In genomic region chr7:137975223-137975622, GRCh38 we compare ENCODE assay signal across 9 cellular contexts. TPM values are rescaled to one million over a fixed set of nuclear protein-coding genes. Genes with fewer than 3 reads are reported as not detected.
DNase-seq lines count a peak whose midpoint lies in the region; ATAC-seq, FAIRE-seq and TF ChIP-seq lines count a peak whose summit lies in the region.
"Had no signal": no experiment of that assay in that cellular context is flagged by ENCODE, and none has a peak within 500 bp of the region (broad histone marks: within the 10 kb centered on the region; RNA-seq: fewer than 3 reads in every experiment).

No MANE protein-coding gene starts in this region.

- no peak overlapping the region for H2AFZ ChIP-seq in HepG2 (ENCODE audit: low read length)

- in situ Hi-C loops in HepG2 (cut with HindIII; ENCODE audit: extremely low pct_ligation_motif_present, low pct_unique_long_range_greater_than_20kb), result no loop called here

- CTCF ChIA-PET in HepG2 (lab: Yijun Ruan, JAX; ENCODE audit: low intra/inter-chr PET ratio, low total read pairs), result no interaction called here

- no peak for ATAC-seq in HepG2
- ATAC-seq in right lobe of liver, result no peak
- peak; percentile 7 for ATAC-seq in left lung
- ATAC-seq in HG03139 (IDR thresholded peaks at IDR 0.05; ENCODE audit: unreplicated experiment), result no peak

- DNase-seq in HepG2 (ENCODE audit: low spot score) (no peak), right lobe of liver (no peak), left lung (no peak), NCI-H1436 (lab: John Stamatoyannopoulos, UW) (no peak), glomerular visceral epithelial cell (ENCODE audit: extremely low spot score) (no peak)
- DNase-seq in activated T-cell treated with anti-CD3 and anti-CD28 coated beads, Interleukin-2, amount 50 U/mL, for 1 hour, result no peak
- DNase-seq: SHP77 treated with DMSO at 0.1 percent for 48 hours had no signal

- 81% methylated on average over 3 of the region's 3 CpGs for WGBS in HepG2 (ENCODE audit: low lambda C conversion rate)
- WGBS in right lobe of liver (ENCODE audit: insufficient coverage, low coverage, low lambda C conversion rate, missing lambda C conversion rate), result 76% methylated on average over 3 of the region's 3 CpGs

- H3K79me2 ChIP-seq in HepG2 (ENCODE audit: insufficient read depth, low read length), result peaks cover 95% of the 10 kb centered on the region

- TF ChIP-seq CTCF in HepG2 (CRISPR knock-in tag; IDR thresholded peaks at IDR 0.05) (no peak), right lobe of liver (IDR thresholded peaks at IDR 0.05) (no peak), left lung (IDR thresholded peaks at IDR 0.05) (no peak)

- H4K20me1 ChIP-seq in HepG2 (ENCODE audit: insufficient read depth, low read length), result peaks cover 16% of the 10 kb centered on the region; the same call in 1 of the 2 replicates

- H3K27ac ChIP-seq in HepG2 (ENCODE audit: extremely low read length, insufficient read depth, low read length) (no peak overlapping the region), right lobe of liver (no peak overlapping the region), angular gyrus (ENCODE audit: low read depth, low read length) (peak overlapping the region; percentile 61), left lung (peak overlapping the region; percentile 34 to 41)

- H3K4me2 ChIP-seq in HepG2 (ENCODE audit: low read depth, low read length), result no peak overlapping the region

- H3K27me3 ChIP-seq in HepG2 (ENCODE audit: control insufficient read depth in 1 of 2, insufficient read depth in 2 of 2, low read length in 2 of 2), result no peaks in the 10 kb centered on the region
- no peaks in the 10 kb centered on the region for H3K27me3 ChIP-seq in right lobe of liver
- no peaks in the 10 kb centered on the region for H3K27me3 ChIP-seq in left lung

- no peak overlapping the region for H3K4me3 ChIP-seq in HepG2 (replicated peaks in 1 of 3; ENCODE audit: insufficient read depth in 1 of 3, low read depth in 2 of 3, low read length in 3 of 3)
- H3K4me3 ChIP-seq in right lobe of liver, result no peak overlapping the region
- no peak overlapping the region for H3K4me3 ChIP-seq in left lung

- TF ChIP-seq EP300 in HepG2 (IDR thresholded peaks at IDR 0.05; ENCODE audit: low read depth in 2 of 2, low read length in 2 of 2) (no peak), HepG2 (CRISPR knock-in tag; IDR thresholded peaks at IDR 0.05; ENCODE audit: borderline replicate concordance) (no peak)

- POLR2A ChIA-PET in HepG2 (lab: Yijun Ruan, JAX), result no interaction called here

- TF ChIP-seq RAD21 in HepG2 (CRISPR knock-in tag; IDR thresholded peaks at IDR 0.05), result no peak

- H3K36me3 ChIP-seq in HepG2 (replicated peaks in 1 of 2; ENCODE audit: control insufficient read depth in 1 of 2, insufficient read depth in 2 of 2, low read length in 2 of 2) (peaks cover 5 to 32% of the 10 kb centered on the region in 2 experiments), right lobe of liver (no peaks in the 10 kb centered on the region), left lung (no peaks in the 10 kb centered on the region)

- H3K9ac ChIP-seq in HepG2 (ENCODE audit: insufficient read depth, low read depth, low read length), result no peak overlapping the region

- BruUV-seq in HepG2 (replicated peaks; lab: Mats Ljungman, UMichigan), result no TSS peak

- TF ChIP-seq POLR2A in HepG2 (IDR thresholded peaks at IDR 0.05; ENCODE audit: insufficient read depth in 1 of 2, low read depth in 2 of 2, low read length in 2 of 2) (no peak), right lobe of liver (IDR thresholded peaks at IDR 0.05) (no peak)

- FAIRE-seq in HepG2 (lab: Jason Lieb, UNC), result no peak

- H3K9me3 ChIP-seq in HepG2 (ENCODE audit: low read length) (no peaks in the 10 kb centered on the region), right lobe of liver (no peaks in the 10 kb centered on the region), left lung (no peaks in the 10 kb centered on the region)

- peaks cover 100% of the 10 kb centered on the region for H3K4me1 ChIP-seq in HepG2 (ENCODE audit: insufficient read depth, low read length)
- peaks cover 0 to 14% (median 2%) of the 10 kb centered on the region in 4 donors for H3K4me1 ChIP-seq in right lobe of liver
- peaks cover 19 to 20% of the 10 kb centered on the region in 2 donors for H3K4me1 ChIP-seq in left lung

- intact Hi-C loops in HepG2 (cut with micrococcal nuclease; ENCODE audit: unreplicated experiment) (no loop called here), right lobe of liver (cut with DNase I) (no loop called here), left lung (cut with DNase I) (no loop called here)

TF ChIP-seq in HepG2, 621 proteins besides CTCF, POLR2A, EP300 and RAD21:
- TF ChIP-seq ZBTB7A (CRISPR knock-in tag; IDR thresholded peaks at IDR 0.05) (no peak), ZBTB38 (CRISPR knock-in tag; IDR thresholded peaks at IDR 0.05) (0 out of 2 replicates have a peak, but pooled peaks have one; percentile 28)

RNA-seq across cellular contexts. Expression of gene CREB3L2, which starts 26.7 kb away (rescaled TPM):
- total RNA-seq in HepG2 (2016; rRNA removed; fragmentation: Illumina TruSeq; extraction: Trizol) (22.1 and 26.6 TPM in 2 replicates), right lobe of liver (10 to 100 TPM; 11.5 to 29.9 (median 18.2) TPM), left lung (10 to 100 TPM; 57.9 to 60.8 TPM)
- 6.5 and 8.8 TPM in 2 replicates for total RNA-seq in HepG2 (2016; cell fraction: cytosol; rRNA removed; fragmentation: Illumina TruSeq; extraction: Trizol; ENCODE audit: low read depth)
- 21.4 and 26.4 TPM in 2 replicates for total RNA-seq in HepG2 (2016; cell fraction: insoluble cytoplasmic fraction; rRNA removed; fragmentation: Illumina TruSeq; extraction: Trizol)
- total RNA-seq in HepG2 (2016; cell fraction: membrane; rRNA removed; fragmentation: Illumina TruSeq; extraction: Trizol), result 14.1 and 14.5 TPM in 2 replicates
- 53.5 and 54.7 TPM in 2 replicates for total RNA-seq in HepG2 (2016; cell fraction: nucleus; rRNA removed; fragmentation: Illumina TruSeq; extraction: Trizol)
- 39.0 and 41.1 TPM in 2 replicates for polyA plus RNA-seq in HepG2 (2011; rRNA removed)
- polyA plus RNA-seq in HepG2 (2011; cell fraction: cytosol; rRNA removed), result 26.0 and 30.9 TPM in 2 replicates
- polyA plus RNA-seq in HepG2 (2011; cell fraction: nucleus; rRNA removed), result 36.5 and 47.2 TPM in 2 replicates
- polyA plus RNA-seq in HepG2 (2012), result 22.8 and 35.4 TPM in 2 replicates
- 2.4 and 2.7 TPM in 2 replicates for polyA plus RNA-seq in HepG2 (2016; cell fraction: cytosol; fragmentation: Illumina TruSeq; extraction: Trizol; ENCODE audit: low read depth)
- polyA plus RNA-seq in HepG2 (2016; cell fraction: insoluble cytoplasmic fraction; fragmentation: Illumina TruSeq; extraction: Trizol; ENCODE audit: low read depth), result 31.2 and 35.1 TPM in 2 replicates
- polyA plus RNA-seq in HepG2 (2016; cell fraction: membrane; fragmentation: Illumina TruSeq; extraction: Trizol; ENCODE audit: low read depth), result 5.9 and 6.4 TPM in 2 replicates
- polyA plus RNA-seq in HepG2 (2016; cell fraction: nucleus; fragmentation: Illumina TruSeq; extraction: Trizol; ENCODE audit: insufficient read depth, low read depth), result 43.3 and 43.6 TPM in 2 replicates
- 32.8 and 173 TPM in 2 replicates for polyA minus RNA-seq in HepG2 (2011; rRNA and poly(A)+ RNA removed; ENCODE audit: low replicate concordance)
- polyA minus RNA-seq in HepG2 (2011; cell fraction: cytosol; rRNA and poly(A)+ RNA removed), result 58.1 and 61.3 TPM in 2 replicates
- polyA minus RNA-seq in HepG2 (2011; cell fraction: nucleus; rRNA and poly(A)+ RNA removed), result 95.2 and 100 TPM in 2 replicates

Comparison
In these comparisons a context has a peak if more than half of its experiments do, and no peak if none do; other contexts are left out.
1. H3K27ac ChIP-seq: peak in angular gyrus (single experiment) and left lung (2 of 2); none in HepG2 (single experiment) and right lobe of liver (0 of 3).